26 cellular contexts compared by ENCODE assay signal in the genomic region with DNA sequence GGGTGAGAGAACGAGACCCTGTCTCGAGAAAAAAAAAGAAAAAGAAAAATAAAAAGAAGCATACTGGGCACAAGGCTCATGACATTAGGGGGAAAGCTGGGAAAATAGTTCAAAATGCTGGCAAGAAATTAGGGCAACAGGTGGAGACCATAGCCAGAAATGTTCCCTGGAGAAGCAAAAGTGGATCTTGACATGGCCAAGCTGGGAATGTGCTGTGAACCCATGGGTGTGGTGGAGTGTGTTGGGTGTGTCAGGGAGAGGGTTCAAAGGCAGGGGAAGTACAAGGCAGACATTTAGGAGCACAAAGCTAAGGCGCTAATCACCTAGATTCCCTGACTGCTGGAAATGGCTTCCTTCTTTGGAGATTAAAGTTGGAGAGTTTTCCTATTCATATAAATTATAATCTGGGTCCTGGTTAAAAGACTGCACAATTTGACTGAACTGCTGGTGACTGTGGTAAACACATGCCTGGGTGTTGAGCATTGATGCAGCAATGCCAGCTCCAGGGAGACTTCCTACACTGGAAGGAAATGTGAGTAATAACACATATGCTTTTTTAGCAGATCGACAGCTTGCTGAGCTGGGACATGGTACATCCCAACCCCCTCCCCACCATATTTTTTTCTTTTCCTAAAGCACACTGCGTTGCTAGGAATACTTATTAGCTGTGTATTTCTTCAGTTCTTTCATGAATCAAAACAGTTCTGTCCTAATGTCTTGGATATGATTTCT.
DNase-seq lines count a peak whose midpoint lies in the region; ATAC-seq and TF ChIP-seq lines count a peak whose summit lies in the region.
"Had no signal": no experiment of that assay in that cellular context is flagged by ENCODE, and none has a peak within 500 bp of the region (broad histone marks: within the 10 kb centered on the region; RNA-seq: fewer than 3 reads in every experiment).

No MANE protein-coding gene starts in this region.

- DNase-seq in A172 (ENCODE audit: low spot score) (peak; percentile 4), HFFc6 (peak; percentile 9), choroid plexus epithelial cell (ENCODE audit: low read depth) (peak; percentile 33), iris pigment epithelial cell (ENCODE audit: low read depth) (peak; percentile 47), C1 segment of cervical spinal cord (lab: John Stamatoyannopoulos, UW) (no peak), mesenteric fat pad (ENCODE audit: low spot score) (no peak), heart right ventricle (no peak)
- DNase-seq: activated CD4-positive, alpha-beta T cell treated with anti-CD3 and anti-CD28 coated beads for 36 hours; CD4-positive, CD25-positive, alpha-beta regulatory T cell; central memory CD4-positive, alpha-beta T cell; DMS53; effector memory CD4-positive, alpha-beta T cell; foreskin keratinocyte; KG1; kidney; mesendoderm; NCI-H1048; NCI-H526; substantia nigra; uterus had no signal

- intact Hi-C loops in heart right ventricle (cut with DNase I), result no loop called here

- H3K4me3 Mint-ChIP-seq in HFFc6, result no peak overlapping the region
- H3K4me3 Mint-ChIP-seq: activated CD4-positive, alpha-beta T cell treated with anti-CD3 and anti-CD28 coated beads for 36 hours; CD4-positive, CD25-positive, alpha-beta regulatory T cell; nephron had no signal

- no peaks in the 10 kb centered on the region for H3K9me3 ChIP-seq in heart right ventricle
- H3K9me3 ChIP-seq: A549, uterus had no signal

- no peaks in the 10 kb centered on the region for H3K9me3 Mint-ChIP-seq in HFFc6
- H3K9me3 Mint-ChIP-seq: nephron had no signal

- no peaks in the 10 kb centered on the region for H3K36me3 ChIP-seq in heart right ventricle
- H3K36me3 ChIP-seq: uterus had no signal

- WGBS in heart right ventricle, 2 donors, result 80 to 83% methylated on average over 5 of the region's 5 CpGs

- no peaks in the 10 kb centered on the region for H3K4me1 ChIP-seq in heart right ventricle
- H3K4me1 ChIP-seq: A549, foreskin keratinocyte, uterus had no signal

- no peaks in the 10 kb centered on the region for H3K27me3 ChIP-seq in heart right ventricle
- H3K27me3 ChIP-seq: foreskin keratinocyte, uterus had no signal

- peaks cover 24% of the 10 kb centered on the region for H3K4me1 Mint-ChIP-seq in HFFc6 (ENCODE audit: low read depth)
- H3K4me1 Mint-ChIP-seq: activated CD4-positive, alpha-beta T cell treated with anti-CD3 and anti-CD28 coated beads for 36 hours; CD4-positive, CD25-positive, alpha-beta regulatory T cell; nephron had no signal

- no peak overlapping the region for H3K27ac Mint-ChIP-seq in HFFc6
- H3K27ac Mint-ChIP-seq: activated CD4-positive, alpha-beta T cell treated with anti-CD3 and anti-CD28 coated beads for 36 hours; activated T-helper 2 cell treated with anti-CD3 and anti-CD28 coated beads, Interferon-gamma antibody, Interleukin-2, Interleukin-4, amounts not matched to agents 10 μg/mL and 5 μg/mL and 100 μg/mL, durations not matched to agents 14 hours and 24 hours and 36 hours; CD4-positive, CD25-positive, alpha-beta regulatory T cell; nephron; progenitor cell of endocrine pancreas had no signal

- peaks cover 4% of the 10 kb centered on the region for H3K27me3 Mint-ChIP-seq in HFFc6 (ENCODE audit: insufficient read depth)
- H3K27me3 Mint-ChIP-seq: activated CD4-positive, alpha-beta T cell treated with anti-CD3 and anti-CD28 coated beads for 36 hours; progenitor cell of endocrine pancreas had no signal

- no peak for TF ChIP-seq CTCF in HFFc6 (IDR thresholded peaks at IDR 0.05)
- TF ChIP-seq CTCF in choroid plexus epithelial cell (conservative IDR thresholded peaks at IDR 0.05; ENCODE audit: low read depth, low read length), result no peak
- TF ChIP-seq CTCF in heart right ventricle (IDR thresholded peaks at IDR 0.05), result no peak

- ATAC-seq in heart right ventricle (no peak), GM19395 (IDR thresholded peaks at IDR 0.05; ENCODE audit: unreplicated experiment) (no peak)
- ATAC-seq: A549; activated CD4-positive, alpha-beta T cell treated with anti-CD3 and anti-CD28 coated beads for 36 hours; foreskin keratinocyte had no signal

- H3K4me3 ChIP-seq in choroid plexus epithelial cell (ENCODE audit: low read depth, low read length) (no peak overlapping the region), heart right ventricle (no peak overlapping the region)
- H3K4me3 ChIP-seq: A549, skin epidermis, uterus had no signal

- no peaks in the 10 kb centered on the region for H3K36me3 Mint-ChIP-seq in HFFc6 (ENCODE audit: low read depth)
- H3K36me3 Mint-ChIP-seq: CD4-positive, CD25-positive, alpha-beta regulatory T cell had no signal

- H3K27ac ChIP-seq in heart right ventricle, result no peak overlapping the region
- H3K27ac ChIP-seq: A549, foreskin keratinocyte, skin epidermis, uterus had no signal

Comparison
In these comparisons a context has a peak if more than half of its experiments do, and no peak if none do; other contexts are left out.
1. DNase-seq: peak in A172 (single experiment), HFFc6 (single experiment), choroid plexus epithelial cell (single experiment) and iris pigment epithelial cell (single experiment); none in C1 segment of cervical spinal cord (0 of 14), mesenteric fat pad (single experiment) and heart right ventricle (0 of 2).